Comparison of ENCODE assay signal across 9 cellular contexts in the genomic region with DNA sequence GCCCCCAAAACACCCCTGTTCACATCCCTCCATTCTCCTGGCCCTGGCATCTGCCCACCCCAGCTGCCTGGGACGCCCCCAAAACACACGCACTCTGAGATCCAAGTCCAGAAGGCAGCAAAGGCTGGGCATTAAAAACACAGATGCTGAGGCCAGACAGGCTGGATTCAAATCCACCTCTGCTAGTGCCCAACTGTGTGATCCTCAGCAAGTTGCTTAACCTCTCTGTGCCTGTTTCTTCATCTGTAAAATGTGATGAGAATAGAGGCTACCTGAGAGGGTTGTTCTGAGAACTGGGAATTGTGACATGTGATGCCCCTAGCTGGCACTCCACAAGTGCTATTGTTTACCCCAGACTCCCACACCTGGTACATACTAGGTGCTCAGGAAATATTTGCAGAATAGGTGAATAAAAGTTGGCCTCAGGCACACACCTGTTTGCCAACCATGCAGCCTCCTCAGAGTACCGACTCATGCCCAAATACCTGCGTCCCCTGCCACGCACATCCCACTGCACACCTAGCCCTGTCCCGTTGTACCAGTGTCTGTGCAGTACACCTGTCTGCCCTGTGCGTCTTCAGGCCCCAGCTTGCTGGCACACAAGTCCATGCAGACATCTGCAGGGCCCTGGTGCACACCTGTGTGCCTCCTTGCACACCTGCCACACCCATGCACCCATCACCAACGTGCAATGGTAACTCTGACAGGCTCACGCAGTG. TPM values are rescaled to one million over a fixed set of nuclear protein-coding genes. Genes with fewer than 3 reads are reported as not detected.
DNase-seq lines count a peak whose midpoint lies in the region; ATAC-seq, FAIRE-seq and TF ChIP-seq lines count a peak whose summit lies in the region.
"Had no signal": no experiment of that assay in that cellular context is flagged by ENCODE, and none has a peak within 500 bp of the region (broad histone marks: within the 10 kb centered on the region; RNA-seq: fewer than 3 reads in every experiment).

No MANE protein-coding gene starts in this region.

- H3K4me1 ChIP-seq in K562 (replicated peaks in 1 of 2; ENCODE audit: control insufficient read depth in 2 of 2, insufficient read depth in 2 of 2, low read length in 2 of 2) (peaks cover 28 to 75% of the 10 kb centered on the region in 2 experiments; a peak in 4 of 5 replicates), right lobe of liver (peaks cover 0 to 12% (median 0%) of the 10 kb centered on the region in 4 donors), suprapubic skin (peaks cover 91% of the 10 kb centered on the region)

- H3K4me2 ChIP-seq in K562 (ENCODE audit: insufficient read depth, low read length) = peak overlapping the region; percentile 33
- H3K4me2 ChIP-seq: KMS-11 had no signal

- H3K36me3 ChIP-seq in K562 (ENCODE audit: control insufficient read depth, insufficient read depth, low read length) (peaks cover 3% of the 10 kb centered on the region; the same call in 2 of the 3 replicates), right lobe of liver (no peaks in the 10 kb centered on the region), suprapubic skin (no peaks in the 10 kb centered on the region)

- ATAC-seq in K562 = no peak
- no peak for ATAC-seq in right lobe of liver
- ATAC-seq in GM19328 (IDR thresholded peaks at IDR 0.05; ENCODE audit: unreplicated experiment) = no peak

- in situ Hi-C loops in K562 (cut with MboI) = no loop called here

- intact Hi-C loops in K562 (cut with micrococcal nuclease) = loop anchor here (10.0 kb wide), 1 partner anchor 220 kb away; no protein-coding TSS in a partner anchor
- intact Hi-C loops in right lobe of liver (cut with DNase I) = no loop called here

- no peak overlapping the region for H3K4me3 ChIP-seq in K562
- H3K4me3 ChIP-seq in right lobe of liver = peak overlapping the region; percentile 48 to 66 (median 56)
- H3K4me3 ChIP-seq in suprapubic skin = peak overlapping the region; percentile 77

- DNase-seq in NCI-H2171 treated with DMSO at 0.1 percent for 48 hours (lab: John Stamatoyannopoulos, UW) (peak; percentile 38), NCI-H2171 (lab: John Stamatoyannopoulos, UW) (no peak), K562 (ENCODE audit: extremely low read depth in 1 of 4, low spot score in 3 of 4) (no peak), right lobe of liver (no peak), suprapubic skin (ENCODE audit: low spot score in 2 of 2) (no peak), SK-N-DZ (ENCODE audit: low spot score) (no peak), glomerular visceral epithelial cell (ENCODE audit: extremely low spot score) (no peak)

- no peak for FAIRE-seq in K562 (lab: Jason Lieb, UNC)

- no TSS peak for BruUV-seq in K562 (replicated peaks; lab: Mats Ljungman, UMichigan)

- TF ChIP-seq EP300 in K562 (IDR thresholded peaks at IDR 0.05; ENCODE audit: low read length) (no peak), suprapubic skin (IDR thresholded peaks at IDR 0.05) (no peak)

- 74% methylated on average over 8 of the region's 9 CpGs for WGBS in K562 (ENCODE audit: insufficient coverage, low coverage, missing lambda C conversion rate)
- WGBS in right lobe of liver (ENCODE audit: insufficient coverage, low coverage, low lambda C conversion rate, missing lambda C conversion rate) = 58% methylated on average over 2 of the region's 9 CpGs
- WGBS in suprapubic skin = 38% methylated on average over 9 of the region's 9 CpGs

- TF ChIP-seq CTCF in K562 (IDR thresholded peaks at IDR 0.05 in 2 of 3, conservative IDR thresholded peaks at IDR 0.05 in 1 of 3; ENCODE audit: insufficient read depth in 2 of 3, low read depth in 1 of 3, low read length in 3 of 3) = no peak
- no peak for TF ChIP-seq CTCF in right lobe of liver (IDR thresholded peaks at IDR 0.05)
- TF ChIP-seq CTCF in suprapubic skin (IDR thresholded peaks at IDR 0.05) = no peak

- TF ChIP-seq POLR2A in K562 (conservative IDR thresholded peaks at IDR 0.05) (no peak), right lobe of liver (IDR thresholded peaks at IDR 0.05) (no peak), suprapubic skin (IDR thresholded peaks at IDR 0.05) (no peak)

- H3K9me1 ChIP-seq in K562 (ENCODE audit: control insufficient read depth, insufficient read depth, low read length) = no peaks in the 10 kb centered on the region

- H3K27ac ChIP-seq in K562 (ENCODE audit: extremely low read depth, low read depth, low read length) (no peak overlapping the region), right lobe of liver (peak overlapping the region in 1 of 3 donors; percentile 75), suprapubic skin (peak overlapping the region; percentile 89)
- H3K27ac ChIP-seq: KMS-11 had no signal

- H4K20me1 ChIP-seq in K562 (replicated peaks; ENCODE audit: control insufficient read depth, insufficient read depth, low read length) = peaks cover 16% of the 10 kb centered on the region; the same call in 1 of the 2 replicates

- H2AFZ ChIP-seq in K562 (ENCODE audit: low read depth, low read length) = no peak overlapping the region

- H3K27me3 ChIP-seq in K562 (ENCODE audit: control insufficient read depth in 2 of 2, insufficient read depth in 2 of 2, low read length in 2 of 2) (no peaks in the 10 kb centered on the region), right lobe of liver (no peaks in the 10 kb centered on the region), suprapubic skin (peaks cover 3% of the 10 kb centered on the region)

- H3K79me2 ChIP-seq in K562 (ENCODE audit: control insufficient read depth, insufficient read depth, low read length) = peaks cover 64% of the 10 kb centered on the region

- POLR2A ChIA-PET in K562 (lab: Yijun Ruan, JAX) = interaction anchor here (1.3 to 1.6 kb wide), 3 partner anchors 8 to 79 kb away, joined by 3 to 9 read pairs (median 9); no protein-coding TSS in a partner anchor

- no peaks in the 10 kb centered on the region for H3K9me3 ChIP-seq in K562 (replicated peaks; ENCODE audit: control insufficient read depth, insufficient read depth, low read depth, low read length)
- H3K9me3 ChIP-seq in right lobe of liver = no peaks in the 10 kb centered on the region
- no peaks in the 10 kb centered on the region for H3K9me3 ChIP-seq in suprapubic skin

- CTCF ChIA-PET in K562 (lab: Yijun Ruan, JAX; ENCODE audit: low intra/inter-chr PET ratio) = no interaction called here

- no peak for TF ChIP-seq RAD21 in K562 (CRISPR knock-in tag; conservative IDR thresholded peaks at IDR 0.05 in 1 of 2, IDR thresholded peaks at IDR 0.05 in 1 of 2)

- peak overlapping the region in 1 of 2 experiments; percentile 70; a peak in 2 of 4 replicates for H3K9ac ChIP-seq in K562 (ENCODE audit: insufficient read depth in 1 of 2, low read depth in 2 of 2, low read length in 2 of 2)
- H3K9ac ChIP-seq: KMS-11 had no signal

TF ChIP-seq in K562, 482 proteins besides CTCF, POLR2A, EP300 and RAD21 (continues in another document):
- TF ChIP-seq, protein P1, sequence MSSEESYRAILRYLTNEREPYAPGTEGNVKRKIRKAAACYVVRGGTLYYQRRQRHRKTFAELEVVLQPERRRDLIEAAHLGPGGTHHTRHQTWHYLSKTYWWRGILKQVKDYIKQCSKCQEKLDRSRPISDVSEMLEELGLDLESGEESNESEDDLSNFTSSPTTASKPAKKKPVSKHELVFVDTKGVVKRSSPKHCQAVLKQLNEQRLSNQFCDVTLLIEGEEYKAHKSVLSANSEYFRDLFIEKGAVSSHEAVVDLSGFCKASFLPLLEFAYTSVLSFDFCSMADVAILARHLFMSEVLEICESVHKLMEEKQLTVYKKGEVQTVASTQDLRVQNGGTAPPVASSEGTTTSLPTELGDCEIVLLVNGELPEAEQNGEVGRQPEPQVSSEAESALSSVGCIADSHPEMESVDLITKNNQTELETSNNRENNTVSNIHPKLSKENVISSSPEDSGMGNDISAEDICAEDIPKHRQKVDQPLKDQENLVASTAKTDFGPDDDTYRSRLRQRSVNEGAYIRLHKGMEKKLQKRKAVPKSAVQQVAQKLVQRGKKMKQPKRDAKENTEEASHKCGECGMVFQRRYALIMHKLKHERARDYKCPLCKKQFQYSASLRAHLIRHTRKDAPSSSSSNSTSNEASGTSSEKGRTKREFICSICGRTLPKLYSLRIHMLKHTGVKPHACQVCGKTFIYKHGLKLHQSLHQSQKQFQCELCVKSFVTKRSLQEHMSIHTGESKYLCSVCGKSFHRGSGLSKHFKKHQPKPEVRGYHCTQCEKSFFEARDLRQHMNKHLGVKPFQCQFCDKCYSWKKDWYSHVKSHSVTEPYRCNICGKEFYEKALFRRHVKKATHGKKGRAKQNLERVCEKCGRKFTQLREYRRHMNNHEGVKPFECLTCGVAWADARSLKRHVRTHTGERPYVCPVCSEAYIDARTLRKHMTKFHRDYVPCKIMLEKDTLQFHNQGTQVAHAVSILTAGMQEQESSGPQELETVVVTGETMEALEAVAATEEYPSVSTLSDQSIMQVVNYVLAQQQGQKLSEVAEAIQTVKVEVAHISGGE (CRISPR knock-in tag; IDR thresholded peaks at IDR 0.05) = no peak
- TF ChIP-seq GTF2F1 (IDR thresholded peaks at IDR 0.05; ENCODE audit: low read depth, low read length) (no peak), KDM1A (IDR thresholded peaks at IDR 0.05) (peak; percentile 23 to 33; a peak in 1 of 4 replicates), RFX1 (IDR thresholded peaks at IDR 0.05) (no peak)

RNA-seq across cellular contexts. Expression of a gene that starts 2.1 kb away (rescaled TPM):
- total RNA-seq in K562 (2011; cell fraction: chromatin; rRNA removed; ENCODE audit: low replicate concordance) = 63.2 and 146 TPM in 2 replicates
- total RNA-seq in K562 (2011; cell fraction: nucleolus; rRNA removed) = 60.7 and 67.2 TPM in 2 replicates
- total RNA-seq in K562 (2011; cell fraction: nucleoplasm; rRNA removed) = 60.1 and 91.1 TPM in 2 replicates
- total RNA-seq in K562 (2014; rRNA removed) (10.6 and 17.2 TPM in 2 replicates), K562 (2014; rRNA removed; fragmentation: Illumina TruSeq; extraction: Trizol) (8.4 and 11.2 TPM in 2 replicates), K562 (2015; rRNA removed; fragmentation: Illumina TruSeq; extraction: Trizol) (18.6 and 18.8 TPM in 2 replicates), K562 (2021) (28.1 and 28.2 TPM in 2 replicates), right lobe of liver (10 to 100 TPM; 27.0 to 48.8 (median 29.6) TPM), suprapubic skin (10 to 100 TPM; 19.0 to 51.0 (median 30.8) TPM)
- polyA plus RNA-seq in K562 (2011; rRNA removed) (14.0 and 18.1 TPM in 2 replicates), K562 (2014; fragmentation: Illumina TruSeq; extraction: Trizol) (28.8 and 33.3 TPM in 2 replicates), K562 (2014; fragmentation: Nextera tagmentation; extraction: Ambion mirVana) (under 1 TPM; 0.34 to 0.70 TPM), K562 (2014; rRNA removed) (24.8 and 24.9 TPM in 2 replicates)
- 16.9 and 18.1 TPM in 2 replicates for polyA plus RNA-seq in K562 (2011; cell fraction: cytosol; rRNA removed)
- polyA plus RNA-seq in K562 (2011; cell fraction: nucleus; rRNA removed) = 98.5 and 119 TPM in 2 replicates
- polyA plus RNA-seq in K562 (2012) = 27.6 and 28.7 TPM in 2 replicates
- 10.0 and 13.0 TPM in 2 replicates for polyA minus RNA-seq in K562 (2011; rRNA and poly(A)+ RNA removed)
- 16.8 and 20.7 TPM in 2 replicates for polyA minus RNA-seq in K562 (2011; cell fraction: cytosol; rRNA and poly(A)+ RNA removed)
- 24.2 and 31.4 TPM in 2 replicates for polyA minus RNA-seq in K562 (2011; cell fraction: nucleus; rRNA and poly(A)+ RNA removed)
- polyA plus RNA-seq in SK-N-DZ (2014; cell fraction: cytosol; rRNA removed) = 31.9 and 32.6 TPM in 2 replicates
- polyA plus RNA-seq in SK-N-DZ (2014; cell fraction: nucleus; rRNA removed) = 44.3 and 89.8 TPM in 2 replicates
